ENCODE assay signal across 1 cellular context in the genomic region with DNA sequence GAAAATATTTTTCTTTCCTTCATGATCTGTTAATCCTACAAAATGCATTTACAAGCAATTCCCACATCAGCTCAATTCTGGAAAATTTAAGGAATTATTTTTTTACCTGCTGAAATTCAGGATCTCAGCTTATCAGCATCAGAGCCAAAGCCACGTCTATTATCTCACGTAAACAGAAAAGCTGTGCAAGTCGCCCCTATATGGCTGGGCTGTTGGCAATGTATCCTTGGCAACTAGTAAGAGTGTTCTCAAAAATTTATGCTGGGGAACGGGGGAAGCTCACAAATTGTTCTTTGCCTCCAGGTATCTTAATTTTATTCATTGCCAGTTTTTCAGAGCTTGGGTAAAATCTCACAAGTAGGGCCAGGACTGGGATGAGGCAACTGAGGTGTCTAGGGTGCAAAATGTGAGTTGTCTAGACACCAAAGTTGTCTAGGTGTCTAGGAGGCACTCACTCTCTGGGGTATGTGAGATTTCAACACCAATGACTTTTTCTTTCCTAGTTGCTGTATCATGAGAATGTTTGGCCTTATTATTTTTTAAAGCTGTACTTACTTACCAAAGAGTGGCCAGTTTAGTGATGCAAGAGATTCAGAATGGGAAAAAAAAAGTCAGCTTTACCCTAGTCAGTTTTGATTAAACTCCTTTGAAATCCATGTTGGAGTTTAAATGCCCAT.
A peak's percentile ranks its signal among the peaks of the same experiment; 100 is the strongest.
TF ChIP-seq lines count a peak whose summit lies in the region.

No MANE protein-coding gene starts in this region.

TF ChIP-seq in IMR-90, 13 proteins besides CTCF, POLR2A, EP300 and RAD21:
- TF ChIP-seq CEBPB (IDR thresholded peaks at IDR 0.05; ENCODE audit: low read depth, low read length) (peak; percentile 69), CHD1 (IDR thresholded peaks at IDR 0.05; ENCODE audit: low read depth, low read length) (no peak)
